In genomic region chr1:217734973-217735372, GRCh38 we compare ENCODE assay signal across 19 cellular contexts.
A peak's percentile ranks its signal among the peaks of the same experiment; 100 is the strongest.
DNase-seq lines count a peak whose midpoint lies in the region; ATAC-seq, FAIRE-seq and TF ChIP-seq lines count a peak whose summit lies in the region.
"Had no signal": no experiment of that assay in that cellular context is flagged by ENCODE, and none has a peak within 500 bp of the region (broad histone marks: within the 10 kb centered on the region; RNA-seq: fewer than 3 reads in every experiment).

No MANE protein-coding gene starts in this region.

- no peaks in the 10 kb centered on the region for H3K4me1 ChIP-seq in mesendoderm (ENCODE audit: control insufficient read depth, low read depth, low read length)
- H3K4me1 ChIP-seq in PC-9 (replicated peaks; ENCODE audit: insufficient read depth): no peaks in the 10 kb centered on the region
- no peaks in the 10 kb centered on the region for H3K4me1 ChIP-seq in effector memory CD4-positive, alpha-beta T cell (ENCODE audit: control insufficient read depth, insufficient read depth, low read length, poor library complexity, severe bottlenecking)

- no peak overlapping the region for H4K5ac ChIP-seq in mesendoderm (ENCODE audit: low read length)

- no peaks in the 10 kb centered on the region for H3K79me1 ChIP-seq in mesendoderm (ENCODE audit: low read length)

- no peak for TF ChIP-seq CTCF in AG10803 (conservative IDR thresholded peaks at IDR 0.05; ENCODE audit: low read length)
- no peak for TF ChIP-seq CTCF in bronchial epithelial cell (IDR thresholded peaks at IDR 0.05; ENCODE audit: insufficient read depth, low read length, severe bottlenecking)
- TF ChIP-seq CTCF in PC-9 (conservative IDR thresholded peaks at IDR 0.05): no peak

- no peak for ATAC-seq in T-helper 17 cell

- no TSS peak for BruUV-seq in PC-9 (replicated peaks; lab: Mats Ljungman, UMichigan)

- H2BK5ac ChIP-seq in mesendoderm (ENCODE audit: low read length): no peak overlapping the region

- intact Hi-C loops in PC-9 (cut with micrococcal nuclease; ENCODE audit: unreplicated experiment): no loop called here

- H3K27me3 Mint-ChIP-seq in T-helper 17 cell: no peaks in the 10 kb centered on the region
- H3K27me3 Mint-ChIP-seq: IgD-negative memory B cell had no signal

- no peak overlapping the region for H3K27ac Mint-ChIP-seq in T-helper 17 cell
- H3K27ac Mint-ChIP-seq: IgD-negative memory B cell had no signal

- no peaks in the 10 kb centered on the region for H3K27me3 ChIP-seq in bronchial epithelial cell (ENCODE audit: control insufficient read depth, insufficient read depth, low read length)
- no peaks in the 10 kb centered on the region for H3K27me3 ChIP-seq in mesendoderm (ENCODE audit: insufficient read depth, low read length, poor library complexity)
- no peaks in the 10 kb centered on the region for H3K27me3 ChIP-seq in PC-9 (ENCODE audit: insufficient read depth, low read depth)
- no peaks in the 10 kb centered on the region for H3K27me3 ChIP-seq in effector memory CD4-positive, alpha-beta T cell (replicated peaks; ENCODE audit: control insufficient read depth, insufficient read depth, low read length, poor library complexity, severe bottlenecking)

- DNase-seq in AG10803 (ENCODE audit: low read depth): peak; percentile 33
- peak; percentile 5 for DNase-seq in LHCN-M2 (ENCODE audit: low read depth)
- peak; percentile 30 for DNase-seq in bronchial epithelial cell (ENCODE audit: low read depth)
- DNase-seq in fibroblast of the conjunctiva (ENCODE audit: low read depth): peak; percentile 14
- no peak for DNase-seq in mesendoderm
- no peak for DNase-seq in PC-9
- no peak for DNase-seq in T-helper 17 cell
- DNase-seq in effector memory CD4-positive, alpha-beta T cell: no peak
- DNase-seq: COR-L47; DMS153; H7; MV-4-11; NCI-H1417; NCI-H187 treated with DMSO at 0.1 percent for 48 hours; NCI-H526 treated with DMSO at 0.1 percent for 48 hours; NK-92 treated with Interleukin-12 subunit alpha and Interleukin-12 subunit beta, amount 100 ng/mL, for 24 hours had no signal

- H2BK120ac ChIP-seq in mesendoderm (ENCODE audit: low read depth, low read length): no peak overlapping the region

- no peak overlapping the region for H3K56ac ChIP-seq in mesendoderm (ENCODE audit: low read length)

- H3K4me1 Mint-ChIP-seq in T-helper 17 cell: peaks cover 2% of the 10 kb centered on the region
- H3K4me1 Mint-ChIP-seq: IgD-negative memory B cell had no signal

- H3K27ac ChIP-seq in mesendoderm (ENCODE audit: low read depth, low read length) (no peak overlapping the region), PC-9 (no peak overlapping the region)
- no peak overlapping the region for H3K27ac ChIP-seq in effector memory CD4-positive, alpha-beta T cell (ENCODE audit: insufficient read depth, low read length, poor library complexity, severe bottlenecking)
- H3K27ac ChIP-seq: C4-2B had no signal

- no peaks in the 10 kb centered on the region for H4K20me1 ChIP-seq in PC-9 (ENCODE audit: insufficient read depth)

- no peak overlapping the region for H2AFZ ChIP-seq in PC-9

- no peak overlapping the region for H3K18ac ChIP-seq in mesendoderm (ENCODE audit: low read length)

- no peaks in the 10 kb centered on the region for H3K79me2 ChIP-seq in mesendoderm (ENCODE audit: control insufficient read depth, insufficient read depth, low read length)
- no peaks in the 10 kb centered on the region for H3K79me2 ChIP-seq in PC-9 (ENCODE audit: low read depth)

- WGBS in mesendoderm (ENCODE audit: extremely low coverage, insufficient coverage, low lambda C conversion rate): no CpG with 5 or more reads among the region's 3 CpGs

- no peak overlapping the region for H3K4me3 Mint-ChIP-seq in T-helper 17 cell
- H3K4me3 Mint-ChIP-seq: IgD-negative memory B cell had no signal

- H3K4me2 ChIP-seq in mesendoderm (ENCODE audit: low read length): no peak overlapping the region
- no peak overlapping the region for H3K4me2 ChIP-seq in PC-9

- peak; percentile 13 for FAIRE-seq in bronchial epithelial cell (lab: Jason Lieb, UNC)
- FAIRE-seq: GM19239 had no signal

- H2AK5ac ChIP-seq in mesendoderm (ENCODE audit: low read length): no peak overlapping the region

- no peaks in the 10 kb centered on the region for H3K9me2 ChIP-seq in PC-9 (ENCODE audit: insufficient read depth)

- no peak overlapping the region for H2BK15ac ChIP-seq in mesendoderm (replicated peaks; ENCODE audit: low read depth)

- CTCF ChIA-PET in PC-9 (lab: Charles Lee): no interaction called here

- H4K8ac ChIP-seq in mesendoderm (ENCODE audit: low read depth, low read length): no peak overlapping the region

- H3K9ac ChIP-seq in mesendoderm (ENCODE audit: low read length): no peak overlapping the region

- POLR2A ChIA-PET in PC-9 (lab: Charles Lee; ENCODE audit: unreplicated experiment): no interaction called here

- H3K23ac ChIP-seq in mesendoderm (ENCODE audit: low read length): no peak overlapping the region

- H3K4ac ChIP-seq in mesendoderm (ENCODE audit: low read depth, low read length): no peak overlapping the region

- no peaks in the 10 kb centered on the region for H3K36me3 ChIP-seq in bronchial epithelial cell (ENCODE audit: control insufficient read depth, insufficient read depth, low read length)
- H3K36me3 ChIP-seq in mesendoderm (ENCODE audit: control insufficient read depth, insufficient read depth, low read length): no peaks in the 10 kb centered on the region
- no peaks in the 10 kb centered on the region for H3K36me3 ChIP-seq in PC-9 (ENCODE audit: low read depth)
- H3K36me3 ChIP-seq in effector memory CD4-positive, alpha-beta T cell (ENCODE audit: control insufficient read depth, insufficient read depth, low read length): no peaks in the 10 kb centered on the region

- H3K9me3 ChIP-seq in PC-9 (ENCODE audit: insufficient read depth, low read depth) (no peaks in the 10 kb centered on the region), T-helper 17 cell (ENCODE audit: control insufficient read depth, low read length, poor library complexity, severe bottlenecking) (no peaks in the 10 kb centered on the region)
- no peaks in the 10 kb centered on the region for H3K9me3 ChIP-seq in effector memory CD4-positive, alpha-beta T cell (ENCODE audit: control insufficient read depth, low read length)

- H3K4me3 ChIP-seq in AG10803 (ENCODE audit: low read length): no peak overlapping the region
- H3K4me3 ChIP-seq in bronchial epithelial cell (ENCODE audit: low read depth, low read length): no peak overlapping the region
- no peak overlapping the region for H3K4me3 ChIP-seq in mesendoderm (ENCODE audit: low read length)
- no peak overlapping the region for H3K4me3 ChIP-seq in PC-9
- no peak overlapping the region for H3K4me3 ChIP-seq in effector memory CD4-positive, alpha-beta T cell (ENCODE audit: insufficient read depth, low read depth, low read length, poor library complexity, severe bottlenecking)

- H3K36me3 Mint-ChIP-seq in T-helper 17 cell (ENCODE audit: low read depth): no peaks in the 10 kb centered on the region
- H3K36me3 Mint-ChIP-seq: IgD-negative memory B cell had no signal

- H3F3A ChIP-seq in PC-9 (ENCODE audit: insufficient read depth, low read depth): no peaks in the 10 kb centered on the region

Comparison
In these comparisons a context has a peak if more than half of its experiments do, and no peak if none do; other contexts are left out.
1. DNase-seq: peak in AG10803 (single experiment), LHCN-M2 (single experiment), bronchial epithelial cell (single experiment) and fibroblast of the conjunctiva (single experiment); none in mesendoderm (single experiment), PC-9 (0 of 2), T-helper 17 cell (0 of 3) and effector memory CD4-positive, alpha-beta T cell (0 of 3).